16 cellular contexts compared by ENCODE assay signal in the genomic region with DNA sequence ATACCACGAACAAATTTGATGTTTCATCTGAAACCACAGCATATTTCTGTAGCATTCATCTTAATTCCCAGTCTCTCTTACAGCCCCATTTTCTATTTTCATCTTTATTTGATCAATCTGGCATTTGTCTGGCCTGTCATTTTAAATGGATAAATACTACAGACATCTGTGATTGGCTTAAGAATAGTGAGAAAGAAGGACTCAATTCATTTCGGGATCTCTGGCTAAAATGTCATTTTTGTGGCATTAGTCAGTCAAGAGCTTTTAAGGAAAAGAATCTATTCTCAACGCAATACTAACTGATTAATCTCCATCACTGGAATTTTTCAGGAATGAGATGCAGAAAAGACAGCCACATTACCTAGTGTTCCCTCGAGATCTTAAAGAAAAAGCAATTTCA.
DNase-seq lines count a peak whose midpoint lies in the region; ATAC-seq, FAIRE-seq and TF ChIP-seq lines count a peak whose summit lies in the region.
"Had no signal": no experiment of that assay in that cellular context is flagged by ENCODE, and none has a peak within 500 bp of the region (broad histone marks: within the 10 kb centered on the region; RNA-seq: fewer than 3 reads in every experiment).

No MANE protein-coding gene starts in this region.

- H3K27me3 ChIP-seq in neuronal stem cell (ENCODE audit: control insufficient read depth in 3 of 3, insufficient read depth in 3 of 3, low read depth in 1 of 3, low read length in 3 of 3): no peaks in the 10 kb centered on the region

- H3K4me2 ChIP-seq in neuronal stem cell (ENCODE audit: insufficient read depth, low read length, poor library complexity, severe bottlenecking): no peak overlapping the region

- no peak overlapping the region for H3K27ac Mint-ChIP-seq in activated naive CD4-positive, alpha-beta T cell treated with anti-CD3 and anti-CD28 coated beads, Interleukin-2, amount 50 U/mL, for 72 hours
- H3K27ac Mint-ChIP-seq: activated CD8-positive, alpha-beta memory T cell treated with anti-CD3 and anti-CD28 coated beads, Interleukin-2, amount 10 ng/mL, durations not matched to agents 7 days and 5 days; activated naive CD4-positive, alpha-beta T cell treated with anti-CD3 and anti-CD28 coated beads, Interleukin-2, amount 50 U/mL, for 24 hours; CD4-positive, alpha-beta T cell had no signal

- no peak for TF ChIP-seq CTCF in AG10803 (conservative IDR thresholded peaks at IDR 0.05; ENCODE audit: low read length)
- no peak for TF ChIP-seq CTCF in epithelial cell of esophagus (IDR thresholded peaks at IDR 0.05; ENCODE audit: insufficient read depth, low read depth, low read length, missing control alignments)
- TF ChIP-seq CTCF in GM10248 (IDR thresholded peaks at IDR 0.05; ENCODE audit: control extremely low read depth, extremely low read depth, low read depth, missing control alignments): no peak

- H4K91ac ChIP-seq in neuronal stem cell (ENCODE audit: low read depth, low read length, poor library complexity): no peak overlapping the region

- peaks cover 0 to 4% of the 10 kb centered on the region in 2 donors for H3K9me3 ChIP-seq in neuronal stem cell (replicated peaks in 1 of 2; ENCODE audit: control insufficient read depth in 2 of 2, insufficient read depth in 1 of 2, low read depth in 1 of 2, low read length in 2 of 2)

- H2AK5ac ChIP-seq in neuronal stem cell (ENCODE audit: low read depth, low read length): no peak overlapping the region

- POLR2A ChIA-PET in GM10248 (lab: Yijun Ruan, JAX): no interaction called here

- no peak overlapping the region for H3K4me3 ChIP-seq in AG10803 (ENCODE audit: low read length)
- H3K4me3 ChIP-seq in epithelial cell of esophagus (ENCODE audit: low read length): no peak overlapping the region
- no peak overlapping the region for H3K4me3 ChIP-seq in neuronal stem cell (ENCODE audit: low read length in 2 of 2)

- no peaks in the 10 kb centered on the region for H3K36me3 Mint-ChIP-seq in activated naive CD4-positive, alpha-beta T cell treated with anti-CD3 and anti-CD28 coated beads, Interleukin-2, amount 50 U/mL, for 72 hours
- H3K36me3 Mint-ChIP-seq: activated CD8-positive, alpha-beta memory T cell treated with anti-CD3 and anti-CD28 coated beads, Interleukin-2, amount 10 ng/mL, durations not matched to agents 7 days and 5 days; activated naive CD4-positive, alpha-beta T cell treated with anti-CD3 and anti-CD28 coated beads, Interleukin-2, amount 50 U/mL, for 24 hours had no signal

- no peak overlapping the region for H3K14ac ChIP-seq in neuronal stem cell (ENCODE audit: low read length)

- no peak overlapping the region for H2BK120ac ChIP-seq in neuronal stem cell (ENCODE audit: low read depth, low read length)

- peak; percentile 95 for DNase-seq in AG10803 (ENCODE audit: low read depth)
- peak; percentile 74 for DNase-seq in RCC 7860 (ENCODE audit: low spot score)
- DNase-seq in epithelial cell of esophagus (ENCODE audit: low read depth): peak; percentile 20
- DNase-seq in neuronal stem cell (ENCODE audit: low spot score): no peak
- no peak for DNase-seq in activated naive CD4-positive, alpha-beta T cell treated with anti-CD3 and anti-CD28 coated beads, Interleukin-2, amount 50 U/mL, for 72 hours (ENCODE audit: low spot score in 2 of 2)
- no peak for DNase-seq in GM10248 (ENCODE audit: extremely low spot score)
- DNase-seq in activated CD4-positive, CD25-positive, alpha-beta regulatory T cell treated with anti-CD3 and anti-CD28 coated beads, Interleukin-2, amount 50 U/mL, for 72 hours: no peak
- DNase-seq: activated CD8-positive, alpha-beta memory T cell treated with anti-CD3 and anti-CD28 coated beads, Interleukin-2, amount 10 ng/mL, durations not matched to agents 7 days and 5 days; CD4-positive, alpha-beta T cell; glutamatergic neuron; NCI-H345; occipital lobe; T-helper 9 cell had no signal

- H3K9ac ChIP-seq in neuronal stem cell (ENCODE audit: low read depth, low read length, poor library complexity): no peak overlapping the region

- H3K4ac ChIP-seq in neuronal stem cell (ENCODE audit: low read length): no peak overlapping the region

- H2BK5ac ChIP-seq in neuronal stem cell (ENCODE audit: low read length): no peak overlapping the region

- no peak overlapping the region for H3K18ac ChIP-seq in neuronal stem cell (ENCODE audit: low read length)

- H2AFZ ChIP-seq in neuronal stem cell (ENCODE audit: low read length): peak overlapping the region; percentile 55

- H3K79me1 ChIP-seq in neuronal stem cell (ENCODE audit: low read depth, low read length): no peaks in the 10 kb centered on the region

- peak; percentile 86 for FAIRE-seq in RCC 7860 (lab: Jason Lieb, UNC)

- ATAC-seq in activated naive CD4-positive, alpha-beta T cell treated with anti-CD3 and anti-CD28 coated beads, Interleukin-2, amount 50 U/mL, for 72 hours: no peak
- no peak for ATAC-seq in HG03354 (IDR thresholded peaks at IDR 0.05; ENCODE audit: poor library complexity, severe bottlenecking, unreplicated experiment)
- ATAC-seq: activated CD8-positive, alpha-beta memory T cell treated with anti-CD3 and anti-CD28 coated beads, Interleukin-2, amount 10 ng/mL, durations not matched to agents 7 days and 5 days; Panc1 had no signal

- no peak overlapping the region for H4K8ac ChIP-seq in neuronal stem cell (ENCODE audit: low read depth, low read length)

- H2BK12ac ChIP-seq in neuronal stem cell (ENCODE audit: low read length): no peak overlapping the region

- no peak overlapping the region for H2BK15ac ChIP-seq in neuronal stem cell (ENCODE audit: low read length)

- H3K9me3 Mint-ChIP-seq in activated naive CD4-positive, alpha-beta T cell treated with anti-CD3 and anti-CD28 coated beads, Interleukin-2, amount 50 U/mL, for 72 hours: no peaks in the 10 kb centered on the region
- H3K9me3 Mint-ChIP-seq: activated naive CD4-positive, alpha-beta T cell treated with anti-CD3 and anti-CD28 coated beads, Interleukin-2, amount 50 U/mL, for 24 hours; CD4-positive, alpha-beta T cell had no signal

- H3K23ac ChIP-seq in neuronal stem cell (ENCODE audit: low read depth, low read length, poor library complexity): no peak overlapping the region

- H3K27ac ChIP-seq in neuronal stem cell (replicated peaks; ENCODE audit: low read length): no peak overlapping the region

- H3K4me1 ChIP-seq in neuronal stem cell (ENCODE audit: control insufficient read depth in 2 of 2, insufficient read depth in 1 of 2, low read depth in 1 of 2, low read length in 2 of 2): no peaks in the 10 kb centered on the region

- no CpG with 5 or more reads among the region's 4 CpGs for WGBS in neuronal stem cell (ENCODE audit: extremely low coverage in 2 of 2, insufficient read length in 2 of 2, insufficient replicate concordance in 1 of 2), 2 donors

- no peaks in the 10 kb centered on the region for H3K36me3 ChIP-seq in neuronal stem cell (replicated peaks in 1 of 2; ENCODE audit: control insufficient read depth in 2 of 2, insufficient read depth in 2 of 2, low read length in 2 of 2)

- CTCF ChIA-PET in GM10248 (lab: Yijun Ruan, JAX): interaction anchor here (0.7 to 1.3 kb wide), 3 partner anchors 9 to 589 kb away, joined by 3 read pairs; no protein-coding TSS in a partner anchor

Comparison
In these comparisons a context has a peak if more than half of its experiments do, and no peak if none do; other contexts are left out.
1. DNase-seq: peak in AG10803 (single experiment), RCC 7860 (single experiment) and epithelial cell of esophagus (single experiment); none in neuronal stem cell (single experiment), activated naive CD4-positive, alpha-beta T cell treated with anti-CD3 and anti-CD28 coated beads, Interleukin-2, amount 50 U/mL, for 72 hours (0 of 2), GM10248 (single experiment) and activated CD4-positive, CD25-positive, alpha-beta regulatory T cell treated with anti-CD3 and anti-CD28 coated beads, Interleukin-2, amount 50 U/mL, for 72 hours (single experiment).